ENCODE assay signal across 8 cellular contexts in genomic region chr5:141508808-141509611, GRCh38. TPM values are rescaled to one million over a fixed set of nuclear protein-coding genes. Genes with fewer than 3 reads are reported as not detected.
DNase-seq lines count a peak whose midpoint lies in the region; ATAC-seq and TF ChIP-seq lines count a peak whose summit lies in the region.

No MANE protein-coding gene starts in this region.

- no peak for TF ChIP-seq CTCF in activated CD8-positive, alpha-beta T cell treated with anti-CD3 and anti-CD28 coated beads for 36 hours (IDR thresholded peaks at IDR 0.05)
- TF ChIP-seq CTCF in dorsolateral prefrontal cortex (IDR thresholded peaks at IDR 0.05 in 54 of 56, conservative IDR thresholded peaks at IDR 0.05 in 2 of 56; ENCODE audit: low read depth in 1 of 56, partially characterized antibody in 56 of 56): no peak
- TF ChIP-seq CTCF in CD4-positive, alpha-beta T cell (IDR thresholded peaks at IDR 0.05): no peak

- intact Hi-C loops in activated CD8-positive, alpha-beta T cell treated with anti-CD3 and anti-CD28 coated beads for 36 hours (cut with micrococcal nuclease): no loop called here
- intact Hi-C loops in dorsolateral prefrontal cortex (cut with DNase I): no loop called here
- intact Hi-C loops in CD4-positive, alpha-beta T cell (cut with DNase I, micrococcal nuclease): no loop called here

- H3K4me1 ChIP-seq in NT2/D1 (ENCODE audit: insufficient read depth, insufficient read length) (peaks cover 11% of the 10 kb centered on the region), mesodermal cell (ENCODE audit: control insufficient read depth, insufficient read depth, low read length, poor library complexity, severe bottlenecking) (peaks cover 62% of the 10 kb centered on the region)

- H3K4me1 Mint-ChIP-seq in activated CD8-positive, alpha-beta T cell treated with anti-CD3 and anti-CD28 coated beads for 36 hours (ENCODE audit: low read depth): peaks cover 22% of the 10 kb centered on the region
- peaks cover 21% of the 10 kb centered on the region for H3K4me1 Mint-ChIP-seq in activated CD8-positive, alpha-beta T cell treated with anti-CD3 and anti-CD28 coated beads, Interleukin-2, amount 10 ng/mL, durations not matched to agents 7 days and 5 days (ENCODE audit: low read depth)
- peaks cover 20% of the 10 kb centered on the region for H3K4me1 Mint-ChIP-seq in CD4-positive, alpha-beta T cell (ENCODE audit: low read depth)

- H3K4me3 Mint-ChIP-seq in activated CD8-positive, alpha-beta T cell treated with anti-CD3 and anti-CD28 coated beads for 36 hours: no peak overlapping the region
- no peak overlapping the region for H3K4me3 Mint-ChIP-seq in activated CD8-positive, alpha-beta T cell treated with anti-CD3 and anti-CD28 coated beads, Interleukin-2, amount 10 ng/mL, durations not matched to agents 7 days and 5 days
- H3K4me3 Mint-ChIP-seq in CD4-positive, alpha-beta T cell: no peak overlapping the region

- CTCF ChIA-PET in activated CD8-positive, alpha-beta T cell treated with anti-CD3 and anti-CD28 coated beads for 36 hours (lab: Charles Lee): interaction anchor here (0.7 to 9.4 kb wide), 10 partner anchors 14 to 189 kb away, joined by 3 to 122 read pairs (median 4); partner anchors contain the start of genes PCDHGA10, PCDHGA11, PCDHGA12 and PCDHGB6
- CTCF ChIA-PET in activated CD8-positive, alpha-beta T cell treated with anti-CD3 and anti-CD28 coated beads, Interleukin-2, amount 10 ng/mL, durations not matched to agents 7 days and 5 days (lab: Charles Lee): interaction anchor here (0.7 to 2.5 kb wide), 8 partner anchors 12 to 189 kb away, joined by 3 to 9 read pairs (median 4); partner anchors contain the start of genes PCDHGA10 and TAF7
- CTCF ChIA-PET in CD4-positive, alpha-beta T cell (lab: Charles Lee): no interaction called here

- H3K27ac Mint-ChIP-seq in activated CD8-positive, alpha-beta T cell treated with anti-CD3 and anti-CD28 coated beads for 36 hours: peak overlapping the region; percentile 43
- H3K27ac Mint-ChIP-seq in activated CD8-positive, alpha-beta T cell treated with anti-CD3 and anti-CD28 coated beads, Interleukin-2, amount 10 ng/mL, durations not matched to agents 7 days and 5 days: no peak overlapping the region
- no peak overlapping the region for H3K27ac Mint-ChIP-seq in CD4-positive, alpha-beta T cell

- 40 to 46% methylated on average over 3 to 7 of the region's 23 CpGs for WGBS in mesodermal cell (ENCODE audit: insufficient coverage in 2 of 2), 2 experiments

- H3K9me3 ChIP-seq in NT2/D1 (ENCODE audit: insufficient read depth, low read length): no peaks in the 10 kb centered on the region
- H3K9me3 ChIP-seq in mesodermal cell (ENCODE audit: control insufficient read depth, low read length): no peaks in the 10 kb centered on the region
- H3K9me3 ChIP-seq in CD4-positive, alpha-beta T cell (ENCODE audit: control insufficient read depth, low read length): no peaks in the 10 kb centered on the region

- H3K9ac ChIP-seq in NT2/D1 (ENCODE audit: insufficient read length, low read depth): peak overlapping the region; percentile 36

- POLR2A ChIA-PET in activated CD8-positive, alpha-beta T cell treated with anti-CD3 and anti-CD28 coated beads for 36 hours (lab: Charles Lee): interaction anchor here (0.8 kb wide), 1 partner anchor 30 kb away, joined by 3 read pairs; no protein-coding TSS in a partner anchor
- POLR2A ChIA-PET in activated CD8-positive, alpha-beta T cell treated with anti-CD3 and anti-CD28 coated beads, Interleukin-2, amount 10 ng/mL, durations not matched to agents 7 days and 5 days (lab: Charles Lee): no interaction called here
- POLR2A ChIA-PET in CD4-positive, alpha-beta T cell (lab: Charles Lee): no interaction called here

- H3K27ac ChIP-seq in dorsolateral prefrontal cortex (peak overlapping the region in 58 of 59 donors; percentile 30 to 99 (median 86)), mesodermal cell (ENCODE audit: low read depth, low read length, severe bottlenecking) (peak overlapping the region; percentile 95)
- no peak overlapping the region for H3K27ac ChIP-seq in CD4-positive, alpha-beta T cell (ENCODE audit: low read depth, low read length)

- H3K4me3 ChIP-seq in NT2/D1 (ENCODE audit: insufficient read length, low read depth): no peak overlapping the region
- H3K4me3 ChIP-seq in dorsolateral prefrontal cortex: peak overlapping the region in 48 of 59 donors; percentile 2 to 53 (median 34)
- H3K4me3 ChIP-seq in mesodermal cell (ENCODE audit: extremely low read depth, insufficient read depth, low read length, poor library complexity, severe bottlenecking): peak overlapping the region; percentile 18

- peaks cover 9% of the 10 kb centered on the region for H3K36me3 Mint-ChIP-seq in activated CD8-positive, alpha-beta T cell treated with anti-CD3 and anti-CD28 coated beads for 36 hours (ENCODE audit: low read depth)
- H3K36me3 Mint-ChIP-seq in activated CD8-positive, alpha-beta T cell treated with anti-CD3 and anti-CD28 coated beads, Interleukin-2, amount 10 ng/mL, durations not matched to agents 7 days and 5 days (ENCODE audit: low read depth): peaks cover 9% of the 10 kb centered on the region
- peaks cover 14% of the 10 kb centered on the region for H3K36me3 Mint-ChIP-seq in CD4-positive, alpha-beta T cell (ENCODE audit: low read depth)

- H3K27me3 Mint-ChIP-seq in activated CD8-positive, alpha-beta T cell treated with anti-CD3 and anti-CD28 coated beads for 36 hours: no peaks in the 10 kb centered on the region
- no peaks in the 10 kb centered on the region for H3K27me3 Mint-ChIP-seq in activated CD8-positive, alpha-beta T cell treated with anti-CD3 and anti-CD28 coated beads, Interleukin-2, amount 10 ng/mL, durations not matched to agents 7 days and 5 days (ENCODE audit: low read depth)
- peaks cover 9% of the 10 kb centered on the region for H3K27me3 Mint-ChIP-seq in CD4-positive, alpha-beta T cell

- peak; percentile 64 for DNase-seq in activated CD8-positive, alpha-beta T cell treated with anti-CD3 and anti-CD28 coated beads for 36 hours
- no peak for DNase-seq in activated CD8-positive, alpha-beta T cell treated with anti-CD3 and anti-CD28 coated beads, Interleukin-2, amount 10 ng/mL, durations not matched to agents 7 days and 5 days
- DNase-seq in NT2/D1 (ENCODE audit: low read depth, low spot score): no peak
- peak in 2 of 10 donors; percentile 66 to 73 for DNase-seq in dorsolateral prefrontal cortex
- no peak for DNase-seq in CD4-positive, alpha-beta T cell
- DNase-seq in NK-92 treated with Interleukin-12 subunit alpha and Interleukin-12 subunit beta, amount 100 ng/mL, for 24 hours (lab: John Stamatoyannopoulos, UW): no peak

- no peaks in the 10 kb centered on the region for H3K9me3 Mint-ChIP-seq in activated CD8-positive, alpha-beta T cell treated with anti-CD3 and anti-CD28 coated beads for 36 hours
- H3K9me3 Mint-ChIP-seq in activated CD8-positive, alpha-beta T cell treated with anti-CD3 and anti-CD28 coated beads, Interleukin-2, amount 10 ng/mL, durations not matched to agents 7 days and 5 days (ENCODE audit: insufficient read depth): no peaks in the 10 kb centered on the region
- no peaks in the 10 kb centered on the region for H3K9me3 Mint-ChIP-seq in CD4-positive, alpha-beta T cell

- H3K27me3 ChIP-seq in NT2/D1 (ENCODE audit: insufficient read depth, insufficient read length) (no peaks in the 10 kb centered on the region), dorsolateral prefrontal cortex (peaks cover 0 to 15% (median 0%) of the 10 kb centered on the region in 45 donors)
- H3K27me3 ChIP-seq in CD4-positive, alpha-beta T cell (ENCODE audit: control insufficient read depth, insufficient read depth, low read length): no peaks in the 10 kb centered on the region

- ATAC-seq in activated CD8-positive, alpha-beta T cell treated with anti-CD3 and anti-CD28 coated beads for 36 hours: peak; percentile 31
- no peak for ATAC-seq in activated CD8-positive, alpha-beta T cell treated with anti-CD3 and anti-CD28 coated beads, Interleukin-2, amount 10 ng/mL, durations not matched to agents 7 days and 5 days
- ATAC-seq in CD4-positive, alpha-beta T cell (ENCODE audit: poor library complexity): no peak
- ATAC-seq in HG03354 (IDR thresholded peaks at IDR 0.05; ENCODE audit: poor library complexity, severe bottlenecking, unreplicated experiment): no peak

- H3K36me3 ChIP-seq in NT2/D1 (ENCODE audit: insufficient read depth, insufficient read length, low read length): peaks cover 24% of the 10 kb centered on the region
- peaks cover 60% of the 10 kb centered on the region for H3K36me3 ChIP-seq in mesodermal cell (ENCODE audit: control insufficient read depth, insufficient read depth, low read length)

RNA-seq across cellular contexts. Expression of gene PCDHGC5, which starts 20.1 kb away (rescaled TPM):
- not detected for total RNA-seq in activated CD8-positive, alpha-beta T cell treated with anti-CD3 and anti-CD28 coated beads for 36 hours
- not detected for total RNA-seq in activated CD8-positive, alpha-beta T cell treated with anti-CD3 and anti-CD28 coated beads, Interleukin-2, amount 10 ng/mL, durations not matched to agents 7 days and 5 days
- total RNA-seq in dorsolateral prefrontal cortex: 10 to 100 TPM; 21.8 to 82.1 (median 50.7) TPM
- polyA plus RNA-seq in mesodermal cell (2013, experiment 1 of 2): 5.4 TPM
- 5.2 TPM for polyA plus RNA-seq in mesodermal cell (2013, experiment 2 of 2)
- total RNA-seq in CD4-positive, alpha-beta T cell: not detected

RNA-seq across cellular contexts. Expression of gene PCDHGC4, which starts 24.2 kb away (rescaled TPM):
- total RNA-seq in activated CD8-positive, alpha-beta T cell treated with anti-CD3 and anti-CD28 coated beads for 36 hours: not detected
- not detected for total RNA-seq in activated CD8-positive, alpha-beta T cell treated with anti-CD3 and anti-CD28 coated beads, Interleukin-2, amount 10 ng/mL, durations not matched to agents 7 days and 5 days
- total RNA-seq in dorsolateral prefrontal cortex: 10 to 100 TPM in 118 of 120 experiments, 1 to 10 TPM in 2; 9.0 to 35.3 (median 19.4) TPM
- polyA plus RNA-seq in mesodermal cell (2013, experiment 1 of 2): 23.1 TPM
- 20.8 TPM for polyA plus RNA-seq in mesodermal cell (2013, experiment 2 of 2)
- total RNA-seq in CD4-positive, alpha-beta T cell: not detected

RNA-seq across cellular contexts. Expression of gene PCDHGC3, which starts 33.2 kb away (rescaled TPM):
- not detected for total RNA-seq in activated CD8-positive, alpha-beta T cell treated with anti-CD3 and anti-CD28 coated beads for 36 hours
- total RNA-seq in activated CD8-positive, alpha-beta T cell treated with anti-CD3 and anti-CD28 coated beads, Interleukin-2, amount 10 ng/mL, durations not matched to agents 7 days and 5 days: not detected
- 100 to 1,000 TPM in 119 of 120 experiments, 10 to 100 TPM in 1; 96.7 to 415 (median 161) TPM for total RNA-seq in dorsolateral prefrontal cortex
- 115 TPM for polyA plus RNA-seq in mesodermal cell (2013, experiment 1 of 2)
- polyA plus RNA-seq in mesodermal cell (2013, experiment 2 of 2): 92.6 TPM
- not detected for total RNA-seq in CD4-positive, alpha-beta T cell

Comparison
In these comparisons a context has a peak if more than half of its experiments do, and no peak if none do; other contexts are left out.
1. RNA of gene PCDHGC5, which starts 20.1 kb away (total RNA-seq): 21.8 to 82.1 TPM in dorsolateral prefrontal cortex; not detected in CD4-positive, alpha-beta T cell, not detected in activated CD8-positive, alpha-beta T cell treated with anti-CD3 and anti-CD28 coated beads for 36 hours and not detected in activated CD8-positive, alpha-beta T cell treated with anti-CD3 and anti-CD28 coated beads, Interleukin-2, amount 10 ng/mL, durations not matched to agents 7 days and 5 days; every median in the first group is over 10 times any median in the second.
2. RNA of gene PCDHGC4, which starts 24.2 kb away (total RNA-seq): 9.0 to 35.3 TPM in dorsolateral prefrontal cortex; not detected in CD4-positive, alpha-beta T cell, not detected in activated CD8-positive, alpha-beta T cell treated with anti-CD3 and anti-CD28 coated beads for 36 hours and not detected in activated CD8-positive, alpha-beta T cell treated with anti-CD3 and anti-CD28 coated beads, Interleukin-2, amount 10 ng/mL, durations not matched to agents 7 days and 5 days; every median in the first group is over 4 times any median in the second.
3. RNA of gene PCDHGC3, which starts 33.2 kb away (total RNA-seq): 96.7 to 415 TPM in dorsolateral prefrontal cortex; not detected in activated CD8-positive, alpha-beta T cell treated with anti-CD3 and anti-CD28 coated beads for 36 hours, not detected in activated CD8-positive, alpha-beta T cell treated with anti-CD3 and anti-CD28 coated beads, Interleukin-2, amount 10 ng/mL, durations not matched to agents 7 days and 5 days and not detected in CD4-positive, alpha-beta T cell; every median in the first group is over 10 times any median in the second.